In the genomic region with DNA sequence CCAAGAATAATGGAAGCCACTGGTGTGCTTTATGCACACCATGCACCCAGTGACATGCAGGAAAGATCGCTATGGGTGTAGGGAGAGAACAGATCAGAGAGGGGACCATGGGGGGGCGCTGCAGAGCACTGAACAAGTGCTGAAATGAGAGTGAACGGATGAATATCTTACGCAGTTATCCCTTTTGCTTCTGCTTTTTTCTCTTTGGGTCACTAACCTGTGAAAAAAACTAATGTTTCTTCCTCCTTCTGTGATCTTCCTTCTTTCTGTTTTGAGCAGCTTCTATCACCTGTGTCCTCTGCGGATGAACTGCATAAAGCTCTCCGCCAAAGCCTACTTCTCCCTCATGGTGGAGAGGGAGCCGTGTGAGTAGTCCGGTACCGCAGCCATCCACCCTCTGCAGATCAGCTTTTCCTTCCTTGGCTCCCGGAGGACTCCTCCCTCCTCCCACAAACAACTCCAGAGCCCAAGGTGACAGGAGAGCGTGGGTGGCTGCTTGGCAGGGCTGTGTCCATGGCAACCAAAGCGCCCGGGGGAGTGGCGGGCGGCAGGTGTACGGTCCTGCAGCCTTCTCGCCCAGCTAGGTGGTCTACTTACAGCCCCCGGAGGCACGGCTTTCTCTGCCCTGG, we compare ENCODE assay signal across 8 cellular contexts.
DNase-seq lines count a peak whose midpoint lies in the region; ATAC-seq, FAIRE-seq and TF ChIP-seq lines count a peak whose summit lies in the region.

No MANE protein-coding gene starts in this region.

- peak; percentile 64 to 77 for TF ChIP-seq CTCF in GM23338 (conservative IDR thresholded peaks at IDR 0.05; ENCODE audit: low read depth in 2 of 2)

- H3K27ac ChIP-seq in GM23338 (ENCODE audit: low read depth) (no peak overlapping the region), SJCRH30 (no peak overlapping the region)

- H3K27me3 ChIP-seq in GM23338 (ENCODE audit: insufficient read depth) (no peaks in the 10 kb centered on the region), SJCRH30 (no peaks in the 10 kb centered on the region)

- H3K27ac Mint-ChIP-seq in GM23338, result no peak overlapping the region

- TF ChIP-seq POLR2A in GM12892 (IDR thresholded peaks at IDR 0.05; ENCODE audit: low read depth, low read length), result no peak

- no peaks in the 10 kb centered on the region for H3K36me3 Mint-ChIP-seq in GM23338 (ENCODE audit: low read depth)

- no peak for FAIRE-seq in GM12892 (lab: Jason Lieb, UNC)

- no peak overlapping the region for H3K4me3 Mint-ChIP-seq in GM23338

- no peaks in the 10 kb centered on the region for H3K9me3 ChIP-seq in SJCRH30 (replicated peaks)

- H3K79me2 ChIP-seq in GM23338 (replicated peaks; ENCODE audit: insufficient read depth), result no peaks in the 10 kb centered on the region

- H3K36me3 ChIP-seq in GM23338 (ENCODE audit: insufficient read depth) (no peaks in the 10 kb centered on the region), SJCRH30 (no peaks in the 10 kb centered on the region)

- no peaks in the 10 kb centered on the region for H3F3A ChIP-seq in GM23338 (replicated peaks; ENCODE audit: low read depth)

- peak; percentile 7 for DNase-seq in COLO668 (lab: John Stamatoyannopoulos, UW; ENCODE audit: unreplicated experiment)
- DNase-seq in GM23338 (ENCODE audit: low spot score), result peak; percentile 64
- DNase-seq in SJCRH30, result peak; percentile 56 to 65
- DNase-seq in kidney glomerular epithelial cell (lab: John Stamatoyannopoulos, UW), result peak; percentile 29
- DNase-seq in NCI-H526 treated with DMSO at 0.1 percent for 48 hours (lab: John Stamatoyannopoulos, UW), result no peak
- DNase-seq in NCI-H446 treated with DMSO at 0.1 percent for 48 hours (lab: John Stamatoyannopoulos, UW), result no peak
- DNase-seq in NCI-H1694 treated with DMSO at 0.1 percent for 48 hours (lab: John Stamatoyannopoulos, UW), result no peak
- DNase-seq in GM12892 (ENCODE audit: insufficient read length), result no peak

- H3K4me1 ChIP-seq in GM23338 (ENCODE audit: insufficient read depth) (peaks cover 10% of the 10 kb centered on the region), SJCRH30 (peaks cover 5% of the 10 kb centered on the region; the same call in 1 of the 2 replicates)

- peaks cover 23% of the 10 kb centered on the region for H3K4me1 Mint-ChIP-seq in GM23338

- H3K9me2 ChIP-seq in GM23338 (ENCODE audit: insufficient read depth), result no peaks in the 10 kb centered on the region; the same call in 1 of the 2 replicates

- H4K20me1 ChIP-seq in GM23338 (replicated peaks; ENCODE audit: insufficient read depth), result no peaks in the 10 kb centered on the region

- peak overlapping the region; percentile 45; the same call in 1 of the 2 replicates for H2AFZ ChIP-seq in GM23338

- peak; percentile 19 for ATAC-seq in GM23338

- H3K9me3 Mint-ChIP-seq in GM23338, result no peaks in the 10 kb centered on the region; the same call in 2 of the 3 replicates

- H3K4me2 ChIP-seq in GM23338, result no peak overlapping the region

- H3K27me3 Mint-ChIP-seq in GM23338 (ENCODE audit: insufficient read depth, low read depth, poor library complexity), result peaks cover 7% of the 10 kb centered on the region

- H3K4me3 ChIP-seq in GM23338 (no peak overlapping the region), SJCRH30 (no peak overlapping the region)

TF ChIP-seq in GM23338, 12 proteins besides CTCF, POLR2A, EP300 and RAD21 (continues in another document):
- TF ChIP-seq ZNF114 (CRISPR knock-in tag; IDR thresholded peaks at IDR 0.05), result no peak
- TF ChIP-seq, protein P1, sequence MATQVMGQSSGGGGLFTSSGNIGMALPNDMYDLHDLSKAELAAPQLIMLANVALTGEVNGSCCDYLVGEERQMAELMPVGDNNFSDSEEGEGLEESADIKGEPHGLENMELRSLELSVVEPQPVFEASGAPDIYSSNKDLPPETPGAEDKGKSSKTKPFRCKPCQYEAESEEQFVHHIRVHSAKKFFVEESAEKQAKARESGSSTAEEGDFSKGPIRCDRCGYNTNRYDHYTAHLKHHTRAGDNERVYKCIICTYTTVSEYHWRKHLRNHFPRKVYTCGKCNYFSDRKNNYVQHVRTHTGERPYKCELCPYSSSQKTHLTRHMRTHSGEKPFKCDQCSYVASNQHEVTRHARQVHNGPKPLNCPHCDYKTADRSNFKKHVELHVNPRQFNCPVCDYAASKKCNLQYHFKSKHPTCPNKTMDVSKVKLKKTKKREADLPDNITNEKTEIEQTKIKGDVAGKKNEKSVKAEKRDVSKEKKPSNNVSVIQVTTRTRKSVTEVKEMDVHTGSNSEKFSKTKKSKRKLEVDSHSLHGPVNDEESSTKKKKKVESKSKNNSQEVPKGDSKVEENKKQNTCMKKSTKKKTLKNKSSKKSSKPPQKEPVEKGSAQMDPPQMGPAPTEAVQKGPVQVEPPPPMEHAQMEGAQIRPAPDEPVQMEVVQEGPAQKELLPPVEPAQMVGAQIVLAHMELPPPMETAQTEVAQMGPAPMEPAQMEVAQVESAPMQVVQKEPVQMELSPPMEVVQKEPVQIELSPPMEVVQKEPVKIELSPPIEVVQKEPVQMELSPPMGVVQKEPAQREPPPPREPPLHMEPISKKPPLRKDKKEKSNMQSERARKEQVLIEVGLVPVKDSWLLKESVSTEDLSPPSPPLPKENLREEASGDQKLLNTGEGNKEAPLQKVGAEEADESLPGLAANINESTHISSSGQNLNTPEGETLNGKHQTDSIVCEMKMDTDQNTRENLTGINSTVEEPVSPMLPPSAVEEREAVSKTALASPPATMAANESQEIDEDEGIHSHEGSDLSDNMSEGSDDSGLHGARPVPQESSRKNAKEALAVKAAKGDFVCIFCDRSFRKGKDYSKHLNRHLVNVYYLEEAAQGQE (IDR thresholded peaks at IDR 0.05; ENCODE audit: unreplicated experiment), result no peak
- no peak for TF ChIP-seq CREB1 (CRISPR knock-in tag; IDR thresholded peaks at IDR 0.05; ENCODE audit: low read depth)
- no peak for TF ChIP-seq EZH2phosphoT487 (IDR thresholded peaks at IDR 0.05; ENCODE audit: unreplicated experiment)
- TF ChIP-seq, protein P2, sequence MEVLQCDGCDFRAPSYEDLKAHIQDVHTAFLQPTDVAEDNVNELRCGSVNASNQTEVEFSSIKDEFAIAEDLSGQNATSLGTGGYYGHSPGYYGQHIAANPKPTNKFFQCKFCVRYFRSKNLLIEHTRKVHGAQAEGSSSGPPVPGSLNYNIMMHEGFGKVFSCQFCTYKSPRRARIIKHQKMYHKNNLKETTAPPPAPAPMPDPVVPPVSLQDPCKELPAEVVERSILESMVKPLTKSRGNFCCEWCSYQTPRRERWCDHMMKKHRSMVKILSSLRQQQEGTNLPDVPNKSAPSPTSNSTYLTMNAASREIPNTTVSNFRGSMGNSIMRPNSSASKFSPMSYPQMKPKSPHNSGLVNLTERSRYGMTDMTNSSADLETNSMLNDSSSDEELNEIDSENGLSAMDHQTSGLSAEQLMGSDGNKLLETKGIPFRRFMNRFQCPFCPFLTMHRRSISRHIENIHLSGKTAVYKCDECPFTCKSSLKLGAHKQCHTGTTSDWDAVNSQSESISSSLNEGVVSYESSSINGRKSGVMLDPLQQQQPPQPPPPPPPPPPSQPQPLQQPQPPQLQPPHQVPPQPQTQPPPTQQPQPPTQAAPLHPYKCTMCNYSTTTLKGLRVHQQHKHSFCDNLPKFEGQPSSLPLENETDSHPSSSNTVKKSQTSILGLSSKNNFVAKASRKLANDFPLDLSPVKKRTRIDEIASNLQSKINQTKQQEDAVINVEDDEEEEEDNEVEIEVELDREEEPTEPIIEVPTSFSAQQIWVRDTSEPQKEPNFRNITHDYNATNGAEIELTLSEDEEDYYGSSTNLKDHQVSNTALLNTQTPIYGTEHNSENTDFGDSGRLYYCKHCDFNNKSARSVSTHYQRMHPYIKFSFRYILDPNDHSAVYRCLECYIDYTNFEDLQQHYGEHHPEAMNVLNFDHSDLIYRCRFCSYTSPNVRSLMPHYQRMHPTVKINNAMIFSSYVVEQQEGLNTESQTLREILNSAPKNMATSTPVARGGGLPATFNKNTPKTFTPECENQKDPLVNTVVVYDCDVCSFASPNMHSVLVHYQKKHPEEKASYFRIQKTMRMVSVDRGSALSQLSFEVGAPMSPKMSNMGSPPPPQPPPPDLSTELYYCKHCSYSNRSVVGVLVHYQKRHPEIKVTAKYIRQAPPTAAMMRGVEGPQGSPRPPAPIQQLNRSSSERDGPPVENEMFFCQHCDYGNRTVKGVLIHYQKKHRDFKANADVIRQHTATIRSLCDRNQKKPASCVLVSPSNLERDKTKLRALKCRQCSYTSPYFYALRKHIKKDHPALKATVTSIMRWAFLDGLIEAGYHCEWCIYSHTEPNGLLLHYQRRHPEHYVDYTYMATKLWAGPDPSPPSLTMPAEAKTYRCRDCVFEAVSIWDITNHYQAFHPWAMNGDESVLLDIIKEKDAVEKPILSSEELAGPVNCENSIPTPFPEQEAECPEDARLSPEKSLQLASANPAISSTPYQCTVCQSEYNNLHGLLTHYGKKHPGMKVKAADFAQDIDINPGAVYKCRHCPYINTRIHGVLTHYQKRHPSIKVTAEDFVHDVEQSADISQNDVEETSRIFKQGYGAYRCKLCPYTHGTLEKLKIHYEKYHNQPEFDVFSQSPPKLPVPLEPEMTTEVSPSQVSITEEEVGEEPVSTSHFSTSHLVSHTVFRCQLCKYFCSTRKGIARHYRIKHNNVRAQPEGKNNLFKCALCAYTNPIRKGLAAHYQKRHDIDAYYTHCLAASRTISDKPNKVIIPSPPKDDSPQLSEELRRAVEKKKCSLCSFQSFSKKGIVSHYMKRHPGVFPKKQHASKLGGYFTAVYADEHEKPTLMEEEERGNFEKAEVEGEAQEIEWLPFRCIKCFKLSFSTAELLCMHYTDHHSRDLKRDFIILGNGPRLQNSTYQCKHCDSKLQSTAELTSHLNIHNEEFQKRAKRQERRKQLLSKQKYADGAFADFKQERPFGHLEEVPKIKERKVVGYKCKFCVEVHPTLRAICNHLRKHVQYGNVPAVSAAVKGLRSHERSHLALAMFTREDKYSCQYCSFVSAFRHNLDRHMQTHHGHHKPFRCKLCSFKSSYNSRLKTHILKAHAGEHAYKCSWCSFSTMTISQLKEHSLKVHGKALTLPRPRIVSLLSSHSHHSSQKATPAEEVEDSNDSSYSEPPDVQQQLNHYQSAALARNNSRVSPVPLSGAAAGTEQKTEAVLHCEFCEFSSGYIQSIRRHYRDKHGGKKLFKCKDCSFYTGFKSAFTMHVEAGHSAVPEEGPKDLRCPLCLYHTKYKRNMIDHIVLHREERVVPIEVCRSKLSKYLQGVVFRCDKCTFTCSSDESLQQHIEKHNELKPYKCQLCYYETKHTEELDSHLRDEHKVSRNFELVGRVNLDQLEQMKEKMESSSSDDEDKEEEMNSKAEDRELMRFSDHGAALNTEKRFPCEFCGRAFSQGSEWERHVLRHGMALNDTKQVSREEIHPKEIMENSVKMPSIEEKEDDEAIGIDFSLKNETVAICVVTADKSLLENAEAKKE (CRISPR knock-in tag; IDR thresholded peaks at IDR 0.05), result no peak

Comparison
In these comparisons a context has a peak if more than half of its experiments do, and no peak if none do; other contexts are left out.
1. DNase-seq: peak in COLO668 (single experiment), GM23338 (single experiment), SJCRH30 (2 of 2) and kidney glomerular epithelial cell (single experiment); none in NCI-H526 treated with DMSO at 0.1 percent for 48 hours (single experiment), NCI-H446 treated with DMSO at 0.1 percent for 48 hours (single experiment), NCI-H1694 treated with DMSO at 0.1 percent for 48 hours (single experiment) and GM12892 (single experiment).